ENCODE assay signal across 3 cellular contexts in genomic region chr3:117454928-117455327, GRCh38.
TF ChIP-seq lines count a peak whose summit lies in the region.

No MANE protein-coding gene starts in this region.

TF ChIP-seq in HepG2, 621 proteins besides CTCF, POLR2A, EP300 and RAD21 (continued from another document):
- no peak for TF ChIP-seq RNF219 (CRISPR knock-in tag; IDR thresholded peaks at IDR 0.05)

TF ChIP-seq in H1, 55 proteins besides CTCF, POLR2A, EP300 and RAD21 (continued from another document):
- TF ChIP-seq KDM5A (IDR thresholded peaks at IDR 0.05; ENCODE audit: low read length) (no peak), CTBP2 (IDR thresholded peaks at IDR 0.05; ENCODE audit: borderline replicate concordance, insufficient read depth, insufficient read length, low read length) (no peak)
TF ChIP-seq in H1: peak in this region for 1.

TF ChIP-seq in SK-N-SH treated with all-trans-retinoic acid at 6 μM for 48 hours, 23 proteins besides CTCF, POLR2A, EP300 and RAD21 (continued from another document):
- no peak for TF ChIP-seq BACH2 (CRISPR knock-in tag; IDR thresholded peaks at IDR 0.05; ENCODE audit: borderline replicate concordance)
- TF ChIP-seq POU6F1 (CRISPR knock-in tag; IDR thresholded peaks at IDR 0.05; ENCODE audit: borderline replicate concordance, low read depth): no peak
- no peak for TF ChIP-seq CSRNP3 (CRISPR knock-in tag; IDR thresholded peaks at IDR 0.05)
- TF ChIP-seq SNAI2 (CRISPR knock-in tag; IDR thresholded peaks at IDR 0.05): no peak
- no peak for TF ChIP-seq CSDC2 (CRISPR knock-in tag; IDR thresholded peaks at IDR 0.05)
- no peak for TF ChIP-seq CREB5 (CRISPR knock-in tag; IDR thresholded peaks at IDR 0.05; ENCODE audit: low read depth)
- no peak for TF ChIP-seq TSHZ2 (CRISPR knock-in tag; IDR thresholded peaks at IDR 0.05)
- no peak for TF ChIP-seq TCF4 (CRISPR knock-in tag; IDR thresholded peaks at IDR 0.05; ENCODE audit: borderline replicate concordance)
- no peak for TF ChIP-seq PATZ1 (CRISPR knock-in tag; IDR thresholded peaks at IDR 0.05; ENCODE audit: borderline replicate concordance)
- no peak for TF ChIP-seq PPARA (CRISPR knock-in tag; IDR thresholded peaks at IDR 0.05; ENCODE audit: borderline replicate concordance)
- no peak for TF ChIP-seq TOX (CRISPR knock-in tag; IDR thresholded peaks at IDR 0.05; ENCODE audit: borderline replicate concordance)
